Comparison of ENCODE assay signal across 28 cellular contexts in the genomic region with DNA sequence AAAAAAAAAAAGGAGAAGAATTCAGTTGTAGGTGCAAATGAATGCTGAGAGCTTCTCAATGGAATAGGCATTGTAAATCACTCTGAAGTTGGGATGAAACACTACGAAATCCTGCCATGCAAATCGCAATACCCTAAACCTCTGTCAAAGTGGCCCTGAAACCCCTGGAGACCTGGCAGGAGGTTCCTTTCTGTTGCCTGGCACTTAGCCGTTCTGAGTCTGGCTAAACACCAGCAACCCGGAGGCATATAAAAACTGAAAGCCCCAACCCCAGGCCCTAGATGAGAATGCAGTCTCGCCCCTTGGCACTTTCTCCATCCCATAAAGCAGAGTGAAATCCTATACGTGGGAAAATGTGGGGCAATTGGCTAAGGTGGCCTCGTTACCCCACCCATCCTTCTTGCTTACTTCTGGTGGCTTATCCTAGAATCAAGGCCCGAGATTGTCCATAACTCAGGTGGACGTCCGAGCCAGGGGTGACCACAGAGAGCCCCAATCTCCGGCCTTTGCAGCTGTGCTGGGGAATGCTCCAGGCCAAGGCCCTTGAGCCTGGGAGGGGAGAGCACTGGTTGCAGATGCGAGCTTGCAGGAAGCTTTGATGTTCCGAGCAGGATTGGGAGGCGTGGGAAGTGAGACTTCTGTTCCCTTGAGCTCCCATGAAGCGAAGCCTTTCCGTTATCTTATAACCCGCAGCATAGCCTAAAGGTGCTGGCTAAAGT.
DNase-seq lines count a peak whose midpoint lies in the region; TF ChIP-seq lines count a peak whose summit lies in the region.
"Had no signal": no experiment of that assay in that cellular context is flagged by ENCODE, and none has a peak within 500 bp of the region (broad histone marks: within the 10 kb centered on the region; RNA-seq: fewer than 3 reads in every experiment).

No MANE protein-coding gene starts in this region.

- 26 to 50% methylated on average over 12 to 17 of the region's 17 CpGs for WGBS in endodermal cell (ENCODE audit: insufficient coverage in 1 of 2, insufficient read length in 1 of 2), 2 experiments
- WGBS in mesendoderm (ENCODE audit: extremely low coverage, insufficient coverage, low lambda C conversion rate), result no CpG with 5 or more reads among the region's 17 CpGs

- no peak overlapping the region for H2BK15ac ChIP-seq in mesendoderm (replicated peaks; ENCODE audit: low read depth)

- H3K27ac Mint-ChIP-seq in endodermal cell (peak overlapping the region; percentile 93), type B pancreatic cell (peak overlapping the region; percentile 67)
- H3K27ac Mint-ChIP-seq: activated B cell treated with CpG ODN at 0.5 μM for 24 hours; activated CD8-positive, alpha-beta T cell treated with anti-CD3 and anti-CD28 coated beads, Interleukin-2, amount 10 ng/mL, durations not matched to agents 7 days and 5 days; natural killer cell; stimulated activated effector memory CD8-positive, alpha-beta T cell treated with anti-CD3 and anti-CD28 coated beads, Interleukin-12 subunit alpha, Interleukin-12 subunit beta, amount 100 ng/mL, for 72 hours had no signal

- H3K79me1 ChIP-seq in mesendoderm (ENCODE audit: low read length), result peaks cover 2% of the 10 kb centered on the region

- H3K4me3 ChIP-seq in NT2/D1 (ENCODE audit: insufficient read length, low read depth), result peak overlapping the region; percentile 37
- no peak overlapping the region for H3K4me3 ChIP-seq in endodermal cell (ENCODE audit: low read length)
- no peak overlapping the region for H3K4me3 ChIP-seq in mesendoderm (ENCODE audit: low read length)
- H3K4me3 ChIP-seq: heart left ventricle, suprapubic skin, vagina had no signal

- TF ChIP-seq CTCF in endodermal cell (conservative IDR thresholded peaks at IDR 0.05) (no peak), type B pancreatic cell (conservative IDR thresholded peaks at IDR 0.05) (no peak)

- H3K36me3 Mint-ChIP-seq in endodermal cell (ENCODE audit: low read depth) (peaks cover 25% of the 10 kb centered on the region), type B pancreatic cell (peaks cover 8% of the 10 kb centered on the region)
- H3K36me3 Mint-ChIP-seq: CD4-positive, alpha-beta memory T cell; natural killer cell; stimulated activated effector memory CD8-positive, alpha-beta T cell treated with anti-CD3 and anti-CD28 coated beads, Interleukin-12 subunit alpha, Interleukin-12 subunit beta, amount 100 ng/mL, for 72 hours had no signal

- H3K27me3 ChIP-seq in NT2/D1 (ENCODE audit: insufficient read depth, insufficient read length) (peaks cover 11% of the 10 kb centered on the region), endodermal cell (ENCODE audit: control insufficient read depth, insufficient read depth, low read length, poor library complexity, severe bottlenecking) (no peaks in the 10 kb centered on the region), mesendoderm (ENCODE audit: insufficient read depth, low read length, poor library complexity) (no peaks in the 10 kb centered on the region)
- H3K27me3 ChIP-seq: heart left ventricle, suprapubic skin, vagina had no signal

- H2BK5ac ChIP-seq in mesendoderm (ENCODE audit: low read length), result peak overlapping the region; percentile 77

- peak overlapping the region; percentile 69 for H3K4me3 Mint-ChIP-seq in endodermal cell
- no peak overlapping the region for H3K4me3 Mint-ChIP-seq in type B pancreatic cell
- H3K4me3 Mint-ChIP-seq: activated B cell treated with CpG ODN at 0.5 μM for 24 hours; activated CD8-positive, alpha-beta T cell treated with anti-CD3 and anti-CD28 coated beads, Interleukin-2, amount 10 ng/mL, durations not matched to agents 7 days and 5 days; natural killer cell; stimulated activated effector memory CD8-positive, alpha-beta T cell treated with anti-CD3 and anti-CD28 coated beads, Interleukin-12 subunit alpha, Interleukin-12 subunit beta, amount 100 ng/mL, for 72 hours had no signal

- DNase-seq in NT2/D1 (ENCODE audit: low read depth, low spot score) (peak; percentile 99), endodermal cell (peak; percentile 93), mesendoderm (peak; percentile 95), type B pancreatic cell (ENCODE audit: extremely low spot score, unreplicated experiment) (no peak), dedifferentiated amniotic fluid mesenchymal stem cell (ENCODE audit: extremely low spot score) (no peak), mesenteric fat pad (ENCODE audit: low spot score) (no peak)
- no peak for DNase-seq in NK-92 treated with Interleukin-12 subunit alpha and Interleukin-12 subunit beta, amount 100 ng/mL, for 24 hours (lab: John Stamatoyannopoulos, UW)
- DNase-seq: activated B cell treated with CpG ODN at 0.5 μM for 24 hours; activated CD8-positive, alpha-beta T cell treated with anti-CD3 and anti-CD28 coated beads, Interleukin-2, amount 10 ng/mL, durations not matched to agents 7 days and 5 days; amniotic stem cell; CD4-positive, alpha-beta memory T cell; dermis blood vessel endothelial cell; DMS153; GF-D8; Karpas-422; kidney; mammary epithelial cell; MV-4-11; natural killer cell; NCI-H2029; NCI-H226; NCI-H774; stimulated activated CD4-positive, alpha-beta T cell treated with anti-CD3 and anti-CD28 coated beads, Interleukin-1b, Interleukin-23, amount 100 ng/mL, for 48 hours; T1000 had no signal

- H3K9me3 Mint-ChIP-seq in endodermal cell (no peaks in the 10 kb centered on the region), type B pancreatic cell (no peaks in the 10 kb centered on the region)
- H3K9me3 Mint-ChIP-seq: activated B cell treated with CpG ODN at 0.5 μM for 24 hours; CD4-positive, alpha-beta memory T cell; natural killer cell; stimulated activated effector memory CD8-positive, alpha-beta T cell treated with anti-CD3 and anti-CD28 coated beads, Interleukin-12 subunit alpha, Interleukin-12 subunit beta, amount 100 ng/mL, for 72 hours had no signal

- no peaks in the 10 kb centered on the region for H3K79me2 ChIP-seq in mesendoderm (ENCODE audit: control insufficient read depth, insufficient read depth, low read length)

- no peaks in the 10 kb centered on the region for H3K36me3 ChIP-seq in NT2/D1 (ENCODE audit: insufficient read depth, insufficient read length, low read length)
- no peaks in the 10 kb centered on the region for H3K36me3 ChIP-seq in endodermal cell (ENCODE audit: control insufficient read depth, insufficient read depth, low read length)
- H3K36me3 ChIP-seq in mesendoderm (ENCODE audit: control insufficient read depth, insufficient read depth, low read length), result no peaks in the 10 kb centered on the region
- H3K36me3 ChIP-seq: heart left ventricle, suprapubic skin, vagina had no signal

- H3K27me3 Mint-ChIP-seq in endodermal cell (ENCODE audit: insufficient read depth) (peaks cover 44% of the 10 kb centered on the region), type B pancreatic cell (peaks cover 40% of the 10 kb centered on the region)
- H3K27me3 Mint-ChIP-seq: CD4-positive, alpha-beta memory T cell had no signal

- peak overlapping the region; percentile 56 for H3K4ac ChIP-seq in mesendoderm (ENCODE audit: low read depth, low read length)

- H3K4me2 ChIP-seq in mesendoderm (ENCODE audit: low read length), result no peak overlapping the region

- H4K8ac ChIP-seq in mesendoderm (ENCODE audit: low read depth, low read length), result no peak overlapping the region

- H2AK5ac ChIP-seq in mesendoderm (ENCODE audit: low read length), result peak overlapping the region; percentile 8

- H3K18ac ChIP-seq in mesendoderm (ENCODE audit: low read length), result peak overlapping the region; percentile 83

- H4K5ac ChIP-seq in mesendoderm (ENCODE audit: low read length), result no peak overlapping the region

- peak overlapping the region; percentile 86 for H3K9ac ChIP-seq in NT2/D1 (ENCODE audit: insufficient read length, low read depth)
- no peak overlapping the region for H3K9ac ChIP-seq in endodermal cell (ENCODE audit: extremely low read depth, low read length, poor library complexity, severe bottlenecking)
- peak overlapping the region; percentile 56 for H3K9ac ChIP-seq in mesendoderm (ENCODE audit: low read length)

- peaks cover 8% of the 10 kb centered on the region for H3K4me1 ChIP-seq in NT2/D1 (ENCODE audit: insufficient read depth, insufficient read length)
- peaks cover 6% of the 10 kb centered on the region for H3K4me1 ChIP-seq in endodermal cell (ENCODE audit: control insufficient read depth, insufficient read depth, low read length)
- peaks cover 22% of the 10 kb centered on the region for H3K4me1 ChIP-seq in mesendoderm (ENCODE audit: control insufficient read depth, low read depth, low read length)
- H3K4me1 ChIP-seq: suprapubic skin, vagina had no signal

- H2BK120ac ChIP-seq in mesendoderm (ENCODE audit: low read depth, low read length), result peak overlapping the region; percentile 95

- H3K9me3 ChIP-seq in NT2/D1 (ENCODE audit: insufficient read depth, low read length), result no peaks in the 10 kb centered on the region; the same call in 1 of the 2 replicates
- H3K9me3 ChIP-seq in endodermal cell (ENCODE audit: control insufficient read depth, low read length), result no peaks in the 10 kb centered on the region
- H3K9me3 ChIP-seq: heart left ventricle, suprapubic skin, vagina had no signal

- H3K56ac ChIP-seq in mesendoderm (ENCODE audit: low read length), result peak overlapping the region; percentile 88

- H3K27ac ChIP-seq in endodermal cell (ENCODE audit: low read depth, low read length) (peak overlapping the region; percentile 91), mesendoderm (ENCODE audit: low read depth, low read length) (peak overlapping the region; percentile 96)
- H3K27ac ChIP-seq: heart left ventricle, suprapubic skin, vagina had no signal

- H3K4me1 Mint-ChIP-seq in endodermal cell (peaks cover 65% of the 10 kb centered on the region), type B pancreatic cell (ENCODE audit: unreplicated experiment) (peaks cover 25% of the 10 kb centered on the region)

- no peak overlapping the region for H3K23ac ChIP-seq in mesendoderm (ENCODE audit: low read length)

Comparison
In these comparisons a context has a peak if more than half of its experiments do, and no peak if none do; other contexts are left out.
1. DNase-seq: peak in NT2/D1 (single experiment), endodermal cell (single experiment) and mesendoderm (single experiment); none in type B pancreatic cell (single experiment), dedifferentiated amniotic fluid mesenchymal stem cell (single experiment), mesenteric fat pad (single experiment) and NK-92 treated with Interleukin-12 subunit alpha and Interleukin-12 subunit beta, amount 100 ng/mL, for 24 hours (single experiment).